In genomic region chr12:65279387-65280112, GRCh38 we compare ENCODE assay signal across 8 cellular contexts. TPM values are rescaled to one million over a fixed set of nuclear protein-coding genes. Genes with fewer than 3 reads are reported as not detected.
DNase-seq lines count a peak whose midpoint lies in the region; ATAC-seq and TF ChIP-seq lines count a peak whose summit lies in the region.

No MANE protein-coding gene starts in this region.

- peaks cover 38 to 40% of the 10 kb centered on the region in 2 donors for H3K27me3 Mint-ChIP-seq in CD4-positive, alpha-beta memory T cell

- H3K4me1 ChIP-seq in CD4-positive, alpha-beta memory T cell (ENCODE audit: insufficient read depth, low read length) = no peaks in the 10 kb centered on the region
- H3K4me1 ChIP-seq in mesendoderm (ENCODE audit: control insufficient read depth, low read depth, low read length) = no peaks in the 10 kb centered on the region

- peak overlapping the region; percentile 19 to 81 (median 70) for H3K4me3 Mint-ChIP-seq in CD4-positive, alpha-beta memory T cell

- no peak overlapping the region for H3K4ac ChIP-seq in mesendoderm (ENCODE audit: low read depth, low read length)

- no peak overlapping the region for H2AK5ac ChIP-seq in mesendoderm (ENCODE audit: low read length)

- peak overlapping the region; percentile 94 for H3K56ac ChIP-seq in mesendoderm (ENCODE audit: low read length)

- CTCF ChIA-PET in CD4-positive, alpha-beta memory T cell (lab: Charles Lee; ENCODE audit: partially characterized antibody) = no interaction called here

- no peaks in the 10 kb centered on the region for H3K79me1 ChIP-seq in mesendoderm (ENCODE audit: low read length)

- in situ Hi-C loops in brain microvascular endothelial cell (cut with HindIII; ENCODE audit: low pct_ligation_motif_present, low sequenced_read_pairs) = no loop called here

- no peak overlapping the region for H4K8ac ChIP-seq in mesendoderm (ENCODE audit: low read depth, low read length)

- H3K9me3 Mint-ChIP-seq in CD4-positive, alpha-beta memory T cell = no peaks in the 10 kb centered on the region

- H3K23ac ChIP-seq in mesendoderm (ENCODE audit: low read length) = no peak overlapping the region

- peak overlapping the region; percentile 98 for H3K4me2 ChIP-seq in mesendoderm (ENCODE audit: low read length)

- intact Hi-C loops in CD4-positive, alpha-beta memory T cell (cut with micrococcal nuclease) = no loop called here

- POLR2A ChIA-PET in CD4-positive, alpha-beta memory T cell (lab: Charles Lee; ENCODE audit: partially characterized antibody) = no interaction called here

- no peak overlapping the region for H4K5ac ChIP-seq in mesendoderm (ENCODE audit: low read length)

- WGBS in mesendoderm (ENCODE audit: extremely low coverage, insufficient coverage, low lambda C conversion rate) = 100% methylated on average over 1 of the region's 20 CpGs

- no peak overlapping the region for H2BK5ac ChIP-seq in mesendoderm (ENCODE audit: low read length)

- H3K36me3 ChIP-seq in CD4-positive, alpha-beta memory T cell (ENCODE audit: insufficient read depth, low read length) = no peaks in the 10 kb centered on the region
- no peaks in the 10 kb centered on the region for H3K36me3 ChIP-seq in brain microvascular endothelial cell (replicated peaks)
- no peaks in the 10 kb centered on the region for H3K36me3 ChIP-seq in mesendoderm (ENCODE audit: control insufficient read depth, insufficient read depth, low read length)

- no peak for TF ChIP-seq CTCF in brain microvascular endothelial cell (IDR thresholded peaks at IDR 0.05; ENCODE audit: low read depth, low read length, missing control alignments)

- no peaks in the 10 kb centered on the region for H3K9me3 ChIP-seq in CD4-positive, alpha-beta memory T cell (ENCODE audit: control insufficient read depth in 1 of 2, low read length in 2 of 2)

- peak overlapping the region; percentile 5 for H3K18ac ChIP-seq in mesendoderm (ENCODE audit: low read length)

- H3K4me1 Mint-ChIP-seq in CD4-positive, alpha-beta memory T cell = peaks cover 0 to 4% (median 1%) of the 10 kb centered on the region in 4 donors

- peak; percentile 23 for ATAC-seq in HG02938 (IDR thresholded peaks at IDR 0.05; ENCODE audit: unreplicated experiment)

- no peaks in the 10 kb centered on the region for H3K36me3 Mint-ChIP-seq in CD4-positive, alpha-beta memory T cell

- peak overlapping the region; percentile 71 for H3K9ac ChIP-seq in mesendoderm (ENCODE audit: low read length)

- no peak overlapping the region for H2BK120ac ChIP-seq in mesendoderm (ENCODE audit: low read depth, low read length)

- no peak for DNase-seq in CD4-positive, alpha-beta memory T cell
- no peak for DNase-seq in brain microvascular endothelial cell
- no peak for DNase-seq in mesendoderm
- DNase-seq in stimulated activated naive CD4-positive, alpha-beta T cell treated with Interleukin-2 at 50 U/mL for 16 hours (lab: John Stamatoyannopoulos, UW) = no peak
- DNase-seq in HUDEP-2 (lab: John Stamatoyannopoulos, UW; ENCODE audit: unreplicated experiment in 76 of 76) = no peak
- DNase-seq in RPMI8226 = no peak
- DNase-seq in activated gamma-delta T cell (lab: John Stamatoyannopoulos, UW) = no peak

- no peaks in the 10 kb centered on the region for H3K79me2 ChIP-seq in mesendoderm (ENCODE audit: control insufficient read depth, insufficient read depth, low read length)

- H3K27me3 ChIP-seq in CD4-positive, alpha-beta memory T cell (ENCODE audit: insufficient read depth, low read length) = peaks cover 22% of the 10 kb centered on the region
- no peaks in the 10 kb centered on the region for H3K27me3 ChIP-seq in brain microvascular endothelial cell (replicated peaks)
- no peaks in the 10 kb centered on the region for H3K27me3 ChIP-seq in mesendoderm (ENCODE audit: insufficient read depth, low read length, poor library complexity)

- peak overlapping the region in 1 of 2 donors; percentile 14 for H3K4me3 ChIP-seq in CD4-positive, alpha-beta memory T cell (ENCODE audit: low read length in 2 of 2)
- H3K4me3 ChIP-seq in brain microvascular endothelial cell (ENCODE audit: low read depth, low read length) (peak overlapping the region; percentile 83), mesendoderm (ENCODE audit: low read length) (no peak overlapping the region)

- H3K27ac Mint-ChIP-seq in CD4-positive, alpha-beta memory T cell = no peak overlapping the region

- no peak overlapping the region for H3K27ac ChIP-seq in CD4-positive, alpha-beta memory T cell (ENCODE audit: low read depth, low read length)
- H3K27ac ChIP-seq in brain microvascular endothelial cell = peak overlapping the region; percentile 72
- no peak overlapping the region for H3K27ac ChIP-seq in mesendoderm (ENCODE audit: low read depth, low read length)

- H2BK15ac ChIP-seq in mesendoderm (replicated peaks; ENCODE audit: low read depth) = no peak overlapping the region

RNA-seq across cellular contexts. Expression of gene MSRB3, which starts 1.1 kb away (rescaled TPM):
- total RNA-seq in CD4-positive, alpha-beta memory T cell = not detected
- not detected for polyA plus RNA-seq in CD4-positive, alpha-beta memory T cell
- polyA plus RNA-seq in mesendoderm (2013, experiment 1 of 2) = 0.66 TPM
- 0.71 TPM for polyA plus RNA-seq in mesendoderm (2013, experiment 2 of 2)
